Comparison of ENCODE assay signal across 9 cellular contexts in the genomic region with DNA sequence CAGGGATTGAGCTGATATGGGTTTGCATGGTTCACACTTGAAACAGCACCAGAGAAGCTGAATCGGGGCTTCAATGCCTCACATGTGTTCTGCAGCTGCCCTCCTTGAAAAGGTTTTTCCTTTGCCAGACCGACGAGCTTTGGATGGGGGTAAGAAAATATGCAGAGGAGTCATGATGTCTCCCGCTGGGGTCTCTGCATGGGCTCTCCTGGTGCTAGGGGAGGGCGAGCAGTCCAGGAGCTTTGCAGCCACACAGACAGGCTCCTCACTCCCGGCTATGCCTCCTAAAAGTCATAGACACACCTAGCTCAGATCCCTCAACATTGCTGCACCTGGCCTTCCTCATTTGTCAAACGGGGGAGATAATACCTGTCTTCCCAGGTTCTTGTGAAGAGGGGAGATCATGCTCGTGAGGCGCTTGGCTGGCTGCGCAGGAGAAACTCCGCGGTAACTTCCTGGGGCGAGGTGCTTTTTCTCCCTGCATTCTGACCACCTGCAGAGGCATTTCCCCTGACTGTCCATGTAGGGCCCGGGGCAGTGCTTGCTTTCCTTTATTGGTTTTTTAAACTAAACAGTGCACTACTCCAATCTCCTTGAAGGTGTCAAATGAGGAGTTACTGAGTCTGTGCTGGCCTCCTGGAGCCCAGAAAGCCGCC.
DNase-seq lines count a peak whose midpoint lies in the region; ATAC-seq and TF ChIP-seq lines count a peak whose summit lies in the region.
"Had no signal": no experiment of that assay in that cellular context is flagged by ENCODE, and none has a peak within 500 bp of the region (broad histone marks: within the 10 kb centered on the region; RNA-seq: fewer than 3 reads in every experiment).

No MANE protein-coding gene starts in this region.

- in situ Hi-C loops in gastrocnemius medialis (cut with MboI; ENCODE audit: low sequenced_read_pairs in 4 of 4) = loop anchor here (5.0 to 10.0 kb wide), 2 partner anchors 113 to 116 kb away; a partner anchor contains a TSS

- no peak overlapping the region for H3K27ac Mint-ChIP-seq in activated naive CD8-positive, alpha-beta T cell treated with anti-CD3 and anti-CD28 coated beads, Interleukin-2, amount 50 U/mL, for 24 hours

- H3K27me3 ChIP-seq in gastrocnemius medialis = no peaks in the 10 kb centered on the region
- H3K27me3 ChIP-seq: right lobe of liver had no signal

- TF ChIP-seq POLR2A in gastrocnemius medialis (IDR thresholded peaks at IDR 0.05) = no peak

- peaks cover 61 to 65% of the 10 kb centered on the region in 2 donors for H3K4me1 ChIP-seq in gastrocnemius medialis

- no peak overlapping the region for H3K4me3 ChIP-seq in gastrocnemius medialis
- H3K4me3 ChIP-seq: right lobe of liver had no signal

- no peaks in the 10 kb centered on the region for H3K36me3 ChIP-seq in gastrocnemius medialis
- H3K36me3 ChIP-seq: right lobe of liver had no signal

- no peak for TF ChIP-seq CTCF in gastrocnemius medialis (IDR thresholded peaks at IDR 0.05 in 4 of 5, conservative IDR thresholded peaks at IDR 0.05 in 1 of 5)

- peak; percentile 29 for ATAC-seq in HG02943 (IDR thresholded peaks at IDR 0.05; ENCODE audit: low read depth, unreplicated experiment)
- peak; percentile 18 for ATAC-seq in activated naive CD8-positive, alpha-beta T cell treated with anti-CD3 and anti-CD28 coated beads, Interleukin-2, amount 50 U/mL, for 24 hours
- ATAC-seq in gastrocnemius medialis = no peak

- peak; percentile 25 for DNase-seq in NCI-H748 (lab: John Stamatoyannopoulos, UW; ENCODE audit: unreplicated experiment)
- DNase-seq in NCI-H748 treated with DMSO at 0.1 percent for 48 hours (lab: John Stamatoyannopoulos, UW) = no peak
- DNase-seq in activated naive CD8-positive, alpha-beta T cell treated with anti-CD3 and anti-CD28 coated beads, Interleukin-2, amount 50 U/mL, for 24 hours = no peak
- DNase-seq in gastrocnemius medialis = no peak
- DNase-seq in cortex of kidney (lab: John Stamatoyannopoulos, UW) = no peak
- DNase-seq in effector CD4-positive, alpha-beta T cell = no peak
- no peak for DNase-seq in DMS 273 (lab: John Stamatoyannopoulos, UW; ENCODE audit: unreplicated experiment)

- peaks cover 7% of the 10 kb centered on the region for H3K27me3 Mint-ChIP-seq in activated naive CD8-positive, alpha-beta T cell treated with anti-CD3 and anti-CD28 coated beads, Interleukin-2, amount 50 U/mL, for 24 hours

- peak overlapping the region; percentile 49 to 86 (median 80) for H3K27ac ChIP-seq in gastrocnemius medialis
- H3K27ac ChIP-seq: right lobe of liver had no signal

- intact Hi-C loops in gastrocnemius medialis (cut with DNase I; ENCODE audit: low total_unique reads) = loop anchor here (1.0 kb wide), 1 partner anchor 113 kb away; a partner anchor contains a TSS

- H3K9me3 ChIP-seq in gastrocnemius medialis = no peaks in the 10 kb centered on the region
- H3K9me3 ChIP-seq: right lobe of liver had no signal

- no peaks in the 10 kb centered on the region for H3K4me1 Mint-ChIP-seq in activated naive CD8-positive, alpha-beta T cell treated with anti-CD3 and anti-CD28 coated beads, Interleukin-2, amount 50 U/mL, for 24 hours

- no peak overlapping the region for H3K4me3 Mint-ChIP-seq in activated naive CD8-positive, alpha-beta T cell treated with anti-CD3 and anti-CD28 coated beads, Interleukin-2, amount 50 U/mL, for 24 hours

- no peaks in the 10 kb centered on the region for H3K36me3 Mint-ChIP-seq in activated naive CD8-positive, alpha-beta T cell treated with anti-CD3 and anti-CD28 coated beads, Interleukin-2, amount 50 U/mL, for 24 hours (ENCODE audit: low read depth)

- no peaks in the 10 kb centered on the region for H3K9me3 Mint-ChIP-seq in activated naive CD8-positive, alpha-beta T cell treated with anti-CD3 and anti-CD28 coated beads, Interleukin-2, amount 50 U/mL, for 24 hours

Comparison
In these comparisons a context has a peak if more than half of its experiments do, and no peak if none do; other contexts are left out.
1. ATAC-seq: peak in HG02943 (single experiment) and activated naive CD8-positive, alpha-beta T cell treated with anti-CD3 and anti-CD28 coated beads, Interleukin-2, amount 50 U/mL, for 24 hours (single experiment); none in gastrocnemius medialis (0 of 2).